ENCODE assay signal across 19 cellular contexts in genomic region chr19:50036905-50037304, GRCh38.
"Had no signal": no experiment of that assay in that cellular context is flagged by ENCODE, and none has a peak within 500 bp of the region (broad histone marks: within the 10 kb centered on the region; RNA-seq: fewer than 3 reads in every experiment).

No MANE protein-coding gene starts in this region.

- H3K4me1 ChIP-seq: gastroesophageal sphincter, right atrium auricular region had no signal

- FAIRE-seq: endometrium, kidney, urothelium cell line had no signal

- H3K27ac Mint-ChIP-seq: immature natural killer cell; naive thymus-derived CD8-positive, alpha-beta T cell had no signal

- DNase-seq: central memory CD4-positive, alpha-beta T cell; effector CD8-positive, alpha-beta T cell; erythroblast; glutamatergic neuron; immature natural killer cell; kidney; mucosa of descending colon; naive thymus-derived CD8-positive, alpha-beta T cell; posterior cingulate gyrus; stimulated activated CD4-positive, alpha-beta T cell treated with anti-CD3 and anti-CD28 coated beads, Interleukin-2, amount 100 ng/mL, for 48 hours; stimulated activated naive CD4-positive, alpha-beta T cell treated with Interleukin-2 at 50 U/mL for 16 hours; trophoblast cell had no signal

- H3K4me3 Mint-ChIP-seq: immature natural killer cell; naive thymus-derived CD8-positive, alpha-beta T cell had no signal

- H3K27ac ChIP-seq: coronary artery, gastroesophageal sphincter, neutrophil, right atrium auricular region had no signal

- H3K9me3 Mint-ChIP-seq: immature natural killer cell; naive thymus-derived CD8-positive, alpha-beta T cell had no signal

- H3K4me2 ChIP-seq: smooth muscle cell had no signal

- H3K27me3 Mint-ChIP-seq: naive thymus-derived CD8-positive, alpha-beta T cell had no signal

- H3K27me3 ChIP-seq: gastroesophageal sphincter, neutrophil, right atrium auricular region had no signal

- ATAC-seq: gastroesophageal sphincter; mucosa of descending colon; naive thymus-derived CD8-positive, alpha-beta T cell had no signal

- H3K4me3 ChIP-seq: coronary artery, gastroesophageal sphincter, mucosa of descending colon, right atrium auricular region, smooth muscle cell had no signal
